11 cellular contexts compared by ENCODE assay signal in genomic region chr12:121241203-121241970, GRCh38. TPM values are rescaled to one million over a fixed set of nuclear protein-coding genes. Genes with fewer than 3 reads are reported as not detected.
A peak's percentile ranks its signal among the peaks of the same experiment; 100 is the strongest.
DNase-seq lines count a peak whose midpoint lies in the region; ATAC-seq, FAIRE-seq and TF ChIP-seq lines count a peak whose summit lies in the region.
"Had no signal": no experiment of that assay in that cellular context is flagged by ENCODE, and none has a peak within 500 bp of the region (broad histone marks: within the 10 kb centered on the region; RNA-seq: fewer than 3 reads in every experiment).

No MANE protein-coding gene starts in this region.

- H3K4me3 ChIP-seq in HEK293 (ENCODE audit: low read depth, low read length) (no peak overlapping the region), bronchial epithelial cell (ENCODE audit: low read depth, low read length) (no peak overlapping the region), neuronal stem cell (ENCODE audit: low read length in 2 of 2) (no peak overlapping the region)

- H2AFZ ChIP-seq in neuronal stem cell (ENCODE audit: low read length) = no peak overlapping the region
- H2AFZ ChIP-seq: parathyroid adenoma had no signal

- no peak overlapping the region for H3K14ac ChIP-seq in neuronal stem cell (ENCODE audit: low read length)

- POLR2A ChIA-PET in HEK293 (lab: Yijun Ruan, JAX) = no interaction called here

- H3K79me1 ChIP-seq in neuronal stem cell (ENCODE audit: low read depth, low read length) = no peaks in the 10 kb centered on the region

- H2BK120ac ChIP-seq in neuronal stem cell (ENCODE audit: low read depth, low read length) = no peak overlapping the region

- H4K8ac ChIP-seq in neuronal stem cell (ENCODE audit: low read depth, low read length) = no peak overlapping the region

- no peak overlapping the region for H2BK15ac ChIP-seq in neuronal stem cell (ENCODE audit: low read length)

- peak overlapping the region; percentile 27 for H3K9ac ChIP-seq in neuronal stem cell (ENCODE audit: low read depth, low read length, poor library complexity)
- H3K9ac ChIP-seq: parathyroid adenoma had no signal

- CTCF ChIA-PET in HEK293 (lab: Yijun Ruan, JAX) = no interaction called here

- peak overlapping the region; percentile 62 for H3K23ac ChIP-seq in neuronal stem cell (ENCODE audit: low read depth, low read length, poor library complexity)

- H2BK12ac ChIP-seq in neuronal stem cell (ENCODE audit: low read length) = no peak overlapping the region

- H3K4me1 ChIP-seq in HEK293 (ENCODE audit: control insufficient read depth, insufficient read depth, low read length) (no peaks in the 10 kb centered on the region), neuronal stem cell (ENCODE audit: control insufficient read depth in 2 of 2, insufficient read depth in 1 of 2, low read depth in 1 of 2, low read length in 2 of 2) (peaks cover 10 to 18% of the 10 kb centered on the region in 2 donors)
- H3K4me1 ChIP-seq: parathyroid adenoma had no signal

- H2BK5ac ChIP-seq in neuronal stem cell (ENCODE audit: low read length) = no peak overlapping the region

- H3K36me3 ChIP-seq in HEK293 (ENCODE audit: control insufficient read depth in 2 of 2, insufficient read depth in 1 of 2, low read length in 2 of 2) = peaks cover 7 to 46% of the 10 kb centered on the region in 2 experiments; a peak in 2 of 3 replicates
- H3K36me3 ChIP-seq in bronchial epithelial cell (ENCODE audit: control insufficient read depth, insufficient read depth, low read length) = peaks cover 19% of the 10 kb centered on the region
- H3K36me3 ChIP-seq in neuronal stem cell (replicated peaks in 1 of 2; ENCODE audit: control insufficient read depth in 2 of 2, insufficient read depth in 2 of 2, low read length in 2 of 2) = peaks cover 21 to 52% of the 10 kb centered on the region in 2 donors

- no peak overlapping the region for H3K18ac ChIP-seq in neuronal stem cell (ENCODE audit: low read length)

- H4K91ac ChIP-seq in neuronal stem cell (ENCODE audit: low read depth, low read length, poor library complexity) = no peak overlapping the region

- peak; percentile 96 for FAIRE-seq in bronchial epithelial cell (lab: Jason Lieb, UNC)
- FAIRE-seq: frontal cortex had no signal

- DNase-seq in AG08396 (ENCODE audit: low spot score) (peak; percentile 48), bronchial epithelial cell (ENCODE audit: low read depth) (no peak), neuronal stem cell (ENCODE audit: low spot score) (no peak), NCI-H2107 treated with DMSO at 0.1 percent for 48 hours (lab: John Stamatoyannopoulos, UW; ENCODE audit: unreplicated experiment) (no peak), RKO (ENCODE audit: low spot score) (no peak), dermis blood vessel endothelial cell (no peak)
- DNase-seq: NCI-H1436 treated with DMSO at 0.1 percent for 48 hours had no signal

- H2AK5ac ChIP-seq in neuronal stem cell (ENCODE audit: low read depth, low read length) = no peak overlapping the region

- no peak overlapping the region for H3K4me2 ChIP-seq in neuronal stem cell (ENCODE audit: insufficient read depth, low read length, poor library complexity, severe bottlenecking)

- H3K4ac ChIP-seq in neuronal stem cell (ENCODE audit: low read length) = no peak overlapping the region

- WGBS in neuronal stem cell (ENCODE audit: extremely low coverage in 2 of 2, insufficient read length in 2 of 2, insufficient replicate concordance in 1 of 2), 2 donors = no CpG with 5 or more reads among the region's 15 CpGs

- ATAC-seq in GM21737 (IDR thresholded peaks at IDR 0.05; ENCODE audit: unreplicated experiment) = no peak

- H3K27ac ChIP-seq in HEK293 (ENCODE audit: extremely low read depth, low read depth, low read length) = no peak overlapping the region
- H3K27ac ChIP-seq in neuronal stem cell (replicated peaks; ENCODE audit: low read length) = peak overlapping the region; percentile 6
- H3K27ac ChIP-seq: parathyroid adenoma had no signal

- H3K27me3 ChIP-seq in bronchial epithelial cell (ENCODE audit: control insufficient read depth, insufficient read depth, low read length) (no peaks in the 10 kb centered on the region), neuronal stem cell (ENCODE audit: control insufficient read depth in 3 of 3, insufficient read depth in 3 of 3, low read depth in 1 of 3, low read length in 3 of 3) (no peaks in the 10 kb centered on the region)

- no peaks in the 10 kb centered on the region for H3K9me3 ChIP-seq in HEK293 (ENCODE audit: control insufficient read depth, insufficient read depth, low read depth, low read length)
- H3K9me3 ChIP-seq in neuronal stem cell (replicated peaks in 1 of 2; ENCODE audit: control insufficient read depth in 2 of 2, insufficient read depth in 1 of 2, low read depth in 1 of 2, low read length in 2 of 2) = no peaks in the 10 kb centered on the region

- no peak for TF ChIP-seq CTCF in HEK293 (tag by site-specific recombination; IDR thresholded peaks at IDR 0.05)
- TF ChIP-seq CTCF in bronchial epithelial cell (IDR thresholded peaks at IDR 0.05; ENCODE audit: insufficient read depth, low read length, severe bottlenecking) = no peak

TF ChIP-seq in HEK293, 187 proteins besides CTCF, POLR2A, EP300 and RAD21:
- TF ChIP-seq KLF8 (tag by site-specific recombination; IDR thresholded peaks at IDR 0.05) (no peak), ZBTB48 (tag by site-specific recombination; IDR thresholded peaks at IDR 0.05) (0 out of 2 replicates have a peak, but pooled peaks have one; percentile 20)

RNA-seq across cellular contexts. Expression of gene P2RX4, which starts 31.5 kb away (rescaled TPM):
- total RNA-seq in bronchial epithelial cell = 13.4 and 16.4 TPM in 2 replicates
- 9.9 TPM for polyA plus RNA-seq in neuronal stem cell (2013, experiment 1 of 2)
- 10.7 TPM for polyA plus RNA-seq in neuronal stem cell (2013, experiment 2 of 2)
- 105 and 193 TPM in 2 replicates for total RNA-seq in dermis blood vessel endothelial cell

RNA-seq across cellular contexts. Expression of gene CAMKK2, which starts 55.1 kb away (rescaled TPM):
- total RNA-seq in bronchial epithelial cell (9.5 and 11.1 TPM in 2 replicates), dermis blood vessel endothelial cell (29.8 and 49.1 TPM in 2 replicates)
- polyA plus RNA-seq in neuronal stem cell (2013, experiment 1 of 2) = 24.5 TPM
- polyA plus RNA-seq in neuronal stem cell (2013, experiment 2 of 2) = 24.3 TPM
